ENCODE assay signal across 37 cellular contexts in the genomic region with DNA sequence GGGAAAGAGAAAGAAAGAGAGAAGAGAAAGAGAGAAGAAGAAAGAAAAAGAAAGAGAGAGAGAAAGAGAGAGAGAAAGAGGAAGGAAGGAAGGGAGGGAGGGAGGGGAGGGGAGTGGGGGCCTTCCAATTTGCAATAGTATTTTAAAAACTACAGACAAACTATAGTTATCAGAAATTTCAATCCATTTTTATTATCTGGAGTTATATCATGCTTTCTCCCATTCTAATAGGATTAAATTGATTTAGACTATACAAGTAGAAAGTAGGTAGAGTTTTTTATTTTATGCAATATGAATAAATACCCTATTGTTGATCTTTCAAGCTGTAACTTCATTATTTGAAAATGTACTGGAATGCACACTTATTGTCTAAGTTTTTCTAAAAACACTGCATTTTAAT.
DNase-seq lines count a peak whose midpoint lies in the region; ATAC-seq, FAIRE-seq and TF ChIP-seq lines count a peak whose summit lies in the region.
"Had no signal": no experiment of that assay in that cellular context is flagged by ENCODE, and none has a peak within 500 bp of the region (broad histone marks: within the 10 kb centered on the region; RNA-seq: fewer than 3 reads in every experiment).

No MANE protein-coding gene starts in this region.

- H3K36me3 ChIP-seq in mammary epithelial cell (ENCODE audit: insufficient read depth, low read length) (no peaks in the 10 kb centered on the region), HepG2 (replicated peaks in 1 of 2; ENCODE audit: control insufficient read depth in 1 of 2, insufficient read depth in 2 of 2, low read length in 2 of 2) (no peaks in the 10 kb centered on the region), right lobe of liver (no peaks in the 10 kb centered on the region), K562 (ENCODE audit: control insufficient read depth, insufficient read depth, low read length) (no peaks in the 10 kb centered on the region)
- H3K36me3 ChIP-seq: BE2C; BLaER1; BLaER1 treated with 17β-estradiol and CSF1 and Interleukin-3, amounts not matched to agents 10 nM and 100 nM had no signal

- no peaks in the 10 kb centered on the region for H3K9me1 ChIP-seq in K562 (ENCODE audit: control insufficient read depth, insufficient read depth, low read length)

- H3K4me3 ChIP-seq in mammary epithelial cell (replicated peaks in 1 of 3; ENCODE audit: insufficient read depth in 1 of 3, low read depth in 2 of 3, low read length in 3 of 3) (no peak overlapping the region), HepG2 (replicated peaks in 1 of 3; ENCODE audit: insufficient read depth in 1 of 3, low read depth in 2 of 3, low read length in 3 of 3) (no peak overlapping the region), right lobe of liver (no peak overlapping the region), K562 (no peak overlapping the region)
- H3K4me3 ChIP-seq: A549; BLaER1; BLaER1 treated with 17β-estradiol and CSF1 and Interleukin-3, amounts not matched to agents 10 nM and 100 nM had no signal

- DNase-seq in MCF 10A (ENCODE audit: unreplicated experiment), result no peak
- no peak for DNase-seq in mammary epithelial cell
- no peak for DNase-seq in HepG2 (ENCODE audit: low spot score)
- no peak for DNase-seq in right lobe of liver
- no peak for DNase-seq in K562 (ENCODE audit: extremely low read depth in 1 of 4, low spot score in 3 of 4)
- DNase-seq in activated T-cell treated with anti-CD3 and anti-CD28 coated beads, Interleukin-2, amount 50 U/mL, for 4 hours, result no peak
- DNase-seq: 8988T; ACHN; AML-193; BE2C; C1 segment of cervical spinal cord; Caco-2; Calu3; CD4-positive, alpha-beta memory T cell; CD4-positive, alpha-beta T cell; CD4-positive, CD25-positive, alpha-beta regulatory T cell; CD8-positive, alpha-beta memory T cell; CD8-positive, alpha-beta T cell; COR-L47; DMS 273 treated with DMSO at 0.1 percent for 48 hours; DMS153; DMS53; DMS79; DMS79 treated with DMSO at 0.1 percent for 48 hours; DND-41; EL had no signal

- H3K9me3 Mint-ChIP-seq in MCF 10A (ENCODE audit: unreplicated experiment), result no peaks in the 10 kb centered on the region
- peaks cover 1% of the 10 kb centered on the region for H3K9me3 Mint-ChIP-seq in activated T-cell treated with anti-CD3 and anti-CD28 coated beads, Interleukin-2, amount 50 U/mL, for 4 hours
- H3K9me3 Mint-ChIP-seq: CD8-positive, alpha-beta T cell had no signal

- no peak overlapping the region for H3K4me3 Mint-ChIP-seq in MCF 10A (ENCODE audit: unreplicated experiment)
- H3K4me3 Mint-ChIP-seq in activated T-cell treated with anti-CD3 and anti-CD28 coated beads, Interleukin-2, amount 50 U/mL, for 4 hours, result no peak overlapping the region
- H3K4me3 Mint-ChIP-seq: B cell; CD14-positive monocyte; CD4-positive, alpha-beta memory T cell; CD4-positive, alpha-beta T cell; CD4-positive, CD25-positive, alpha-beta regulatory T cell; CD8-positive, alpha-beta memory T cell; CD8-positive, alpha-beta T cell had no signal

- in situ Hi-C loops in mammary epithelial cell (cut with MboI; ENCODE audit: low sequenced_read_pairs in 2 of 2), result loop anchor here in 1 of 2 donors (5.0 kb wide), 1 partner anchor 387 kb away; no protein-coding TSS in a partner anchor
- in situ Hi-C loops in HepG2 (cut with HindIII; ENCODE audit: extremely low pct_ligation_motif_present, low pct_unique_long_range_greater_than_20kb), result loop anchor here (10.0 kb wide), 1 partner anchor 390 kb away; no protein-coding TSS in a partner anchor
- in situ Hi-C loops in K562 (cut with MboI), result no loop called here

- no peak for ATAC-seq in HepG2
- ATAC-seq in right lobe of liver, result no peak
- ATAC-seq in K562, result no peak
- ATAC-seq in HG02571 (IDR thresholded peaks at IDR 0.05; ENCODE audit: unreplicated experiment), result no peak
- no peak for ATAC-seq in activated T-cell treated with anti-CD3 and anti-CD28 coated beads, Interleukin-2, amount 50 U/mL, for 4 hours
- ATAC-seq: A549; CD8-positive, alpha-beta T cell had no signal

- intact Hi-C loops in MCF 10A (cut with micrococcal nuclease) (loop anchor here (5.0 kb wide), 1 partner anchor 82 kb away; no protein-coding TSS in a partner anchor), mammary epithelial cell (cut with micrococcal nuclease) (loop anchor here (5.0 kb wide), 2 partner anchors 82 to 227 kb away; no protein-coding TSS in a partner anchor), HepG2 (cut with micrococcal nuclease; ENCODE audit: unreplicated experiment) (loop anchor here (5.0 to 10.0 kb wide), 2 partner anchors 82 to 860 kb away; no protein-coding TSS in a partner anchor), right lobe of liver (cut with DNase I) (loop anchor here in 1 of 2 donors (10.0 kb wide), 1 partner anchor 390 kb away; no protein-coding TSS in a partner anchor), K562 (cut with micrococcal nuclease) (no loop called here)

- H3K27ac ChIP-seq in mammary epithelial cell (ENCODE audit: insufficient read depth, low read depth, low read length) (no peak overlapping the region), HepG2 (ENCODE audit: extremely low read length, insufficient read depth, low read length) (no peak overlapping the region), right lobe of liver (no peak overlapping the region), K562 (ENCODE audit: extremely low read depth, low read depth, low read length) (no peak overlapping the region)
- H3K27ac ChIP-seq: 22Rv1; A549; BLaER1; BLaER1 treated with 17β-estradiol and CSF1 and Interleukin-3, amounts not matched to agents 10 nM and 100 nM; C4-2B had no signal

- dilution Hi-C loops in mammary epithelial cell (cut with HindIII; ENCODE audit: low sequenced_read_pairs), result no loop called here

- H3K9me3 ChIP-seq in mammary epithelial cell (replicated peaks; ENCODE audit: insufficient read depth, low read length) (no peaks in the 10 kb centered on the region), HepG2 (ENCODE audit: low read length) (no peaks in the 10 kb centered on the region), right lobe of liver (no peaks in the 10 kb centered on the region), K562 (replicated peaks; ENCODE audit: control insufficient read depth, insufficient read depth, low read depth, low read length) (no peaks in the 10 kb centered on the region)
- H3K9me3 ChIP-seq: A549, BE2C, BLaER1, Caco-2 had no signal

- H3K4me2 ChIP-seq in mammary epithelial cell (ENCODE audit: insufficient read depth, low read depth, low read length) (no peak overlapping the region), HepG2 (ENCODE audit: low read depth, low read length) (no peak overlapping the region), K562 (ENCODE audit: insufficient read depth, low read length) (no peak overlapping the region)
- H3K4me2 ChIP-seq: A549; BLaER1; BLaER1 treated with 17β-estradiol and CSF1 and Interleukin-3, amounts not matched to agents 10 nM and 100 nM had no signal

- no peaks in the 10 kb centered on the region for H3K27me3 Mint-ChIP-seq in MCF 10A (ENCODE audit: insufficient read depth, unreplicated experiment)
- no peaks in the 10 kb centered on the region for H3K27me3 Mint-ChIP-seq in activated T-cell treated with anti-CD3 and anti-CD28 coated beads, Interleukin-2, amount 50 U/mL, for 4 hours (ENCODE audit: low read depth)

- no peaks in the 10 kb centered on the region for H3K4me1 Mint-ChIP-seq in MCF 10A (ENCODE audit: insufficient read depth, unreplicated experiment)
- no peaks in the 10 kb centered on the region for H3K4me1 Mint-ChIP-seq in activated T-cell treated with anti-CD3 and anti-CD28 coated beads, Interleukin-2, amount 50 U/mL, for 4 hours (ENCODE audit: low read depth)
- H3K4me1 Mint-ChIP-seq: B cell; CD14-positive monocyte; CD4-positive, alpha-beta memory T cell; CD4-positive, CD25-positive, alpha-beta regulatory T cell; CD8-positive, alpha-beta memory T cell had no signal

- H2AFZ ChIP-seq in mammary epithelial cell (ENCODE audit: low read depth, low read length) (no peak overlapping the region), HepG2 (ENCODE audit: low read length) (no peak overlapping the region), K562 (ENCODE audit: low read depth, low read length) (no peak overlapping the region)

- FAIRE-seq in HepG2 (lab: Jason Lieb, UNC) (no peak), K562 (lab: Jason Lieb, UNC) (no peak), endometrium (lab: Jason Lieb, UNC) (peak; percentile 82)
- FAIRE-seq: A204.1, A549, D721Med had no signal

- TF ChIP-seq RAD21 in HepG2 (CRISPR knock-in tag; IDR thresholded peaks at IDR 0.05) (no peak), K562 (CRISPR knock-in tag; conservative IDR thresholded peaks at IDR 0.05 in 1 of 2, IDR thresholded peaks at IDR 0.05 in 1 of 2) (no peak)

- TF ChIP-seq CTCF in MCF 10A (IDR thresholded peaks at IDR 0.05; ENCODE audit: unreplicated experiment), result no peak
- TF ChIP-seq CTCF in mammary epithelial cell (conservative IDR thresholded peaks at IDR 0.05 in 1 of 2, IDR thresholded peaks at IDR 0.05 in 1 of 2; ENCODE audit: extremely low read depth in 1 of 2, insufficient read depth in 1 of 2, low read depth in 1 of 2, low read length in 2 of 2), result no peak
- no peak for TF ChIP-seq CTCF in HepG2 (CRISPR knock-in tag; IDR thresholded peaks at IDR 0.05)
- TF ChIP-seq CTCF in right lobe of liver (IDR thresholded peaks at IDR 0.05), result no peak
- TF ChIP-seq CTCF in K562 (IDR thresholded peaks at IDR 0.05 in 2 of 3, conservative IDR thresholded peaks at IDR 0.05 in 1 of 3; ENCODE audit: insufficient read depth in 2 of 3, low read depth in 1 of 3, low read length in 3 of 3), result no peak

- TF ChIP-seq POLR2A in HepG2 (IDR thresholded peaks at IDR 0.05; ENCODE audit: insufficient read depth in 1 of 2, low read depth in 2 of 2, low read length in 2 of 2) (no peak), right lobe of liver (IDR thresholded peaks at IDR 0.05) (no peak), K562 (conservative IDR thresholded peaks at IDR 0.05) (no peak)

- no peaks in the 10 kb centered on the region for H3K36me3 Mint-ChIP-seq in MCF 10A (ENCODE audit: insufficient read depth, unreplicated experiment)
- H3K36me3 Mint-ChIP-seq in activated T-cell treated with anti-CD3 and anti-CD28 coated beads, Interleukin-2, amount 50 U/mL, for 4 hours (ENCODE audit: insufficient read depth), result no peaks in the 10 kb centered on the region
- H3K36me3 Mint-ChIP-seq: CD14-positive monocyte; CD4-positive, alpha-beta memory T cell; CD4-positive, CD25-positive, alpha-beta regulatory T cell; CD8-positive, alpha-beta memory T cell; CD8-positive, alpha-beta T cell had no signal

- H3K9ac ChIP-seq in mammary epithelial cell (ENCODE audit: insufficient read depth, low read length) (no peak overlapping the region), HepG2 (ENCODE audit: insufficient read depth, low read depth, low read length) (no peak overlapping the region), K562 (ENCODE audit: insufficient read depth in 1 of 2, low read depth in 2 of 2, low read length in 2 of 2) (no peak overlapping the region)
- H3K9ac ChIP-seq: BLaER1; BLaER1 treated with 17β-estradiol and CSF1 and Interleukin-3, amounts not matched to agents 10 nM and 100 nM had no signal

- peak overlapping the region; percentile 39 for H3K27ac Mint-ChIP-seq in MCF 10A (ENCODE audit: low read depth, unreplicated experiment)
- H3K27ac Mint-ChIP-seq: B cell; CD14-positive monocyte; CD4-positive, alpha-beta memory T cell; CD4-positive, alpha-beta T cell; CD4-positive, CD25-positive, alpha-beta regulatory T cell; CD8-positive, alpha-beta memory T cell; CD8-positive, alpha-beta T cell had no signal

- POLR2A ChIA-PET in MCF 10A (lab: Yijun Ruan, JAX), result no interaction called here
- POLR2A ChIA-PET in HepG2 (lab: Yijun Ruan, JAX), result no interaction called here
- POLR2A ChIA-PET in K562 (lab: Yijun Ruan, JAX), result no interaction called here

- H3K27me3 ChIP-seq in mammary epithelial cell (ENCODE audit: insufficient read depth, low read length), result no peaks in the 10 kb centered on the region
- no peaks in the 10 kb centered on the region for H3K27me3 ChIP-seq in HepG2 (ENCODE audit: control insufficient read depth in 1 of 2, insufficient read depth in 2 of 2, low read length in 2 of 2)
- no peaks in the 10 kb centered on the region for H3K27me3 ChIP-seq in right lobe of liver
- no peaks in the 10 kb centered on the region for H3K27me3 ChIP-seq in K562 (ENCODE audit: control insufficient read depth in 2 of 2, insufficient read depth in 2 of 2, low read length in 2 of 2)
- H3K27me3 ChIP-seq: BE2C; BLaER1; BLaER1 treated with 17β-estradiol and CSF1 and Interleukin-3, amounts not matched to agents 10 nM and 100 nM had no signal

- H3K79me2 ChIP-seq in mammary epithelial cell (ENCODE audit: insufficient read depth, low read length) (no peaks in the 10 kb centered on the region), HepG2 (ENCODE audit: insufficient read depth, low read length) (no peaks in the 10 kb centered on the region), K562 (ENCODE audit: control insufficient read depth, insufficient read depth, low read length) (no peaks in the 10 kb centered on the region)

- BruUV-seq in MCF 10A (replicated peaks; lab: Mats Ljungman, UMichigan) (no TSS peak), mammary epithelial cell (replicated peaks; lab: Mats Ljungman, UMichigan) (no TSS peak), HepG2 (replicated peaks; lab: Mats Ljungman, UMichigan) (no TSS peak), K562 (replicated peaks; lab: Mats Ljungman, UMichigan) (no TSS peak)

- TF ChIP-seq EP300 in HepG2 (IDR thresholded peaks at IDR 0.05; ENCODE audit: low read depth in 2 of 2, low read length in 2 of 2), result no peak
- TF ChIP-seq EP300 in HepG2 (CRISPR knock-in tag; IDR thresholded peaks at IDR 0.05; ENCODE audit: borderline replicate concordance), result no peak
- TF ChIP-seq EP300 in K562 (IDR thresholded peaks at IDR 0.05; ENCODE audit: low read length), result no peak

- H4K20me1 ChIP-seq in mammary epithelial cell (ENCODE audit: insufficient read depth, low read length), result no peaks in the 10 kb centered on the region
- no peaks in the 10 kb centered on the region for H4K20me1 ChIP-seq in HepG2 (ENCODE audit: insufficient read depth, low read length)
- no peaks in the 10 kb centered on the region for H4K20me1 ChIP-seq in K562 (replicated peaks; ENCODE audit: control insufficient read depth, insufficient read depth, low read length)
- H4K20me1 ChIP-seq: BLaER1; BLaER1 treated with 17β-estradiol and CSF1 and Interleukin-3, amounts not matched to agents 10 nM and 100 nM had no signal

- H3K4me1 ChIP-seq in mammary epithelial cell (ENCODE audit: insufficient read depth, low read length) (no peaks in the 10 kb centered on the region), HepG2 (ENCODE audit: insufficient read depth, low read length) (no peaks in the 10 kb centered on the region), right lobe of liver (no peaks in the 10 kb centered on the region), K562 (replicated peaks in 1 of 2; ENCODE audit: control insufficient read depth in 2 of 2, insufficient read depth in 2 of 2, low read length in 2 of 2) (no peaks in the 10 kb centered on the region)
- H3K4me1 ChIP-seq: A549; BE2C; BLaER1; BLaER1 treated with 17β-estradiol and CSF1 and Interleukin-3, amounts not matched to agents 10 nM and 100 nM had no signal

- CTCF ChIA-PET in MCF 10A (lab: Yijun Ruan, JAX) (interaction anchor here (1.2 kb wide), 1 partner anchor 387 kb away, joined by 5 read pairs; no protein-coding TSS in a partner anchor), mammary epithelial cell (lab: Charles Lee; ENCODE audit: low non-redundant PET) (no interaction called here), HepG2 (lab: Yijun Ruan, JAX; ENCODE audit: low intra/inter-chr PET ratio, low total read pairs) (no interaction called here), K562 (lab: Yijun Ruan, JAX; ENCODE audit: low intra/inter-chr PET ratio) (no interaction called here)
